In genomic region chr6:37845930-37846329, GRCh38 we compare ENCODE assay signal across 1 cellular context.
TF ChIP-seq lines count a peak whose summit lies in the region.

No MANE protein-coding gene starts in this region.

TF ChIP-seq in HepG2, 621 proteins besides CTCF, POLR2A, EP300 and RAD21:
- TF ChIP-seq DDIT3 (CRISPR knock-in tag; IDR thresholded peaks at IDR 0.05) (peak; percentile 32; the same call in 1 of the 2 replicates), ZSCAN5A (CRISPR knock-in tag; IDR thresholded peaks at IDR 0.05; ENCODE audit: borderline replicate concordance) (no peak), ZNF383 (CRISPR knock-in tag; IDR thresholded peaks at IDR 0.05; ENCODE audit: borderline replicate concordance) (0 out of 2 replicates have a peak, but pooled peaks have one; percentile 21)
TF ChIP-seq in HepG2: peak in this region for 2.
